18 cellular contexts compared by ENCODE assay signal in genomic region chr7:105454921-105455320, GRCh38.
DNase-seq lines count a peak whose midpoint lies in the region; ATAC-seq, FAIRE-seq and TF ChIP-seq lines count a peak whose summit lies in the region.
"Had no signal": no experiment of that assay in that cellular context is flagged by ENCODE, and none has a peak within 500 bp of the region (broad histone marks: within the 10 kb centered on the region; RNA-seq: fewer than 3 reads in every experiment).

No MANE protein-coding gene starts in this region.

- H3K4me1 ChIP-seq in PC-9 (replicated peaks; ENCODE audit: insufficient read depth) (peaks cover 15% of the 10 kb centered on the region; the same call in 1 of the 2 replicates), keratinocyte (ENCODE audit: control insufficient read depth, extremely low read depth, insufficient read depth, low read length) (peaks cover 17% of the 10 kb centered on the region)
- H3K4me1 ChIP-seq: colonic mucosa had no signal

- FAIRE-seq in bronchial epithelial cell (lab: Jason Lieb, UNC), result no peak
- FAIRE-seq in keratinocyte (lab: Jason Lieb, UNC), result peak; percentile 63
- FAIRE-seq: HepG2 had no signal

- peak overlapping the region; percentile 51 for H3K9ac ChIP-seq in keratinocyte (ENCODE audit: control insufficient read depth, extremely low read depth, insufficient read depth, low read length)

- H3F3A ChIP-seq in PC-9 (ENCODE audit: insufficient read depth, low read depth), result peaks cover 16% of the 10 kb centered on the region; the same call in 1 of the 2 replicates

- peak overlapping the region; percentile 22; the same call in 1 of the 2 replicates for H3K27ac ChIP-seq in PC-9
- H3K27ac ChIP-seq in keratinocyte (ENCODE audit: control insufficient read depth, insufficient read depth, low read length), result peak overlapping the region; percentile 55
- H3K27ac ChIP-seq: colonic mucosa, thoracic aorta had no signal

- H3K9me3 ChIP-seq in PC-9 (ENCODE audit: insufficient read depth, low read depth) (no peaks in the 10 kb centered on the region), keratinocyte (ENCODE audit: control insufficient read depth, low read depth, low read length) (no peaks in the 10 kb centered on the region)
- H3K9me3 ChIP-seq: colonic mucosa, MG63, thoracic aorta had no signal

- no peaks in the 10 kb centered on the region for H3K9me2 ChIP-seq in PC-9 (ENCODE audit: insufficient read depth)

- dilution Hi-C loops in keratinocyte (cut with MboI; ENCODE audit: extremely low pct_ligation_motif_present, low sequenced_read_pairs), result no loop called here

- no peaks in the 10 kb centered on the region for H3K27me3 ChIP-seq in PC-9 (ENCODE audit: insufficient read depth, low read depth)
- no peaks in the 10 kb centered on the region for H3K27me3 ChIP-seq in bronchial epithelial cell (ENCODE audit: control insufficient read depth, insufficient read depth, low read length)
- no peaks in the 10 kb centered on the region for H3K27me3 ChIP-seq in keratinocyte (ENCODE audit: control insufficient read depth, extremely low read depth, insufficient read depth, low read length)
- H3K27me3 ChIP-seq: colonic mucosa, MG63 had no signal

- H4K20me1 ChIP-seq in PC-9 (ENCODE audit: insufficient read depth) (no peaks in the 10 kb centered on the region), keratinocyte (ENCODE audit: control insufficient read depth, extremely low read depth, insufficient read depth, low read length) (no peaks in the 10 kb centered on the region)

- H2AFZ ChIP-seq in PC-9 (no peak overlapping the region), keratinocyte (ENCODE audit: control insufficient read depth, low read length) (no peak overlapping the region)

- DNase-seq in PC-9, result no peak
- DNase-seq in bronchial epithelial cell (ENCODE audit: low read depth), result peak; percentile 85
- DNase-seq in keratinocyte (ENCODE audit: low read depth, low spot score), result peak; percentile 38
- peak; percentile 51 for DNase-seq in renal cortical epithelial cell (ENCODE audit: low read depth)
- DNase-seq in activated gamma-delta T cell treated with Interleukin-2 at 50 U/mL for 16 hours, result no peak
- no peak for DNase-seq in hippocampal formation (lab: John Stamatoyannopoulos, UW)
- DNase-seq: AML-193, colonic mucosa, mesendoderm, MG63, NCI-H187, NCI-H446 treated with DMSO at 0.1 percent for 48 hours had no signal

- no peak overlapping the region for H3K4me2 ChIP-seq in PC-9
- H3K4me2 ChIP-seq in keratinocyte (ENCODE audit: control insufficient read depth, extremely low read depth, insufficient read depth, low read depth, low read length), result peak overlapping the region; percentile 76

- H3K79me2 ChIP-seq in PC-9 (ENCODE audit: low read depth) (no peaks in the 10 kb centered on the region), keratinocyte (ENCODE audit: control insufficient read depth, insufficient read depth, low read length) (no peaks in the 10 kb centered on the region)

- ATAC-seq in HG03469 (IDR thresholded peaks at IDR 0.05; ENCODE audit: unreplicated experiment) (no peak), GM18511 (IDR thresholded peaks at IDR 0.05; ENCODE audit: unreplicated experiment) (no peak)
- ATAC-seq: activated CD4-positive, CD25-positive, alpha-beta regulatory T cell treated with anti-CD3 and anti-CD28 coated beads, Interleukin-2, amount 50 U/mL, for 24 hours; HepG2 had no signal

- H3K4me3 ChIP-seq in PC-9 (no peak overlapping the region), bronchial epithelial cell (ENCODE audit: low read depth, low read length) (no peak overlapping the region), keratinocyte (ENCODE audit: control insufficient read depth in 2 of 3, extremely low read depth in 1 of 3, insufficient read depth in 2 of 3, low read depth in 1 of 3, low read length in 3 of 3) (peak overlapping the region in 2 of 3 experiments; percentile 45 to 47)
- H3K4me3 ChIP-seq: colonic mucosa, MG63, skin epidermis, thoracic aorta had no signal

- H3K9me1 ChIP-seq in keratinocyte (ENCODE audit: control insufficient read depth, extremely low read depth, insufficient read depth, low read length), result no peaks in the 10 kb centered on the region

- TF ChIP-seq CTCF in PC-9 (conservative IDR thresholded peaks at IDR 0.05) (no peak), bronchial epithelial cell (IDR thresholded peaks at IDR 0.05; ENCODE audit: insufficient read depth, low read length, severe bottlenecking) (no peak), keratinocyte (optimal IDR thresholded peaks at IDR 0.05 in 1 of 3, IDR thresholded peaks at IDR 0.05 in 1 of 3, conservative IDR thresholded peaks at IDR 0.05 in 1 of 3; ENCODE audit: extremely low read depth in 1 of 3, insufficient read depth in 2 of 3, low read length in 3 of 3) (no peak)

- no TSS peak for BruUV-seq in PC-9 (replicated peaks; lab: Mats Ljungman, UMichigan)

- intact Hi-C loops in PC-9 (cut with micrococcal nuclease; ENCODE audit: unreplicated experiment), result no loop called here

- POLR2A ChIA-PET in PC-9 (lab: Charles Lee; ENCODE audit: unreplicated experiment), result no interaction called here

- peaks cover 5% of the 10 kb centered on the region for H3K36me3 ChIP-seq in PC-9 (ENCODE audit: low read depth)
- peaks cover 2% of the 10 kb centered on the region for H3K36me3 ChIP-seq in bronchial epithelial cell (ENCODE audit: control insufficient read depth, insufficient read depth, low read length)
- H3K36me3 ChIP-seq in keratinocyte (ENCODE audit: control insufficient read depth in 2 of 2, extremely low read depth in 1 of 2, insufficient read depth in 2 of 2, low read length in 2 of 2), result peaks cover 0 to 4% of the 10 kb centered on the region in 2 experiments
- H3K36me3 ChIP-seq: colonic mucosa, thoracic aorta had no signal

- CTCF ChIA-PET in PC-9 (lab: Charles Lee), result interaction anchor here (0.6 to 1.1 kb wide), 3 partner anchors 16 to 77 kb away, joined by 3 read pairs; partner anchors contain the start of gene RINT1

Comparison
In these comparisons a context has a peak if more than half of its experiments do, and no peak if none do; other contexts are left out.
1. DNase-seq: peak in bronchial epithelial cell (single experiment), keratinocyte (single experiment) and renal cortical epithelial cell (single experiment); none in PC-9 (0 of 2), activated gamma-delta T cell treated with Interleukin-2 at 50 U/mL for 16 hours (single experiment) and hippocampal formation (0 of 2).
2. H3K4me3 ChIP-seq: peak in keratinocyte (2 of 3); none in PC-9 (single experiment) and bronchial epithelial cell (single experiment).